13 cellular contexts compared by ENCODE assay signal in genomic region chrX:40964008-40964407, GRCh38.
A peak's percentile ranks its signal among the peaks of the same experiment; 100 is the strongest.
DNase-seq lines count a peak whose midpoint lies in the region; ATAC-seq, FAIRE-seq and TF ChIP-seq lines count a peak whose summit lies in the region.
"Had no signal": no experiment of that assay in that cellular context is flagged by ENCODE, and none has a peak within 500 bp of the region (broad histone marks: within the 10 kb centered on the region; RNA-seq: fewer than 3 reads in every experiment).

No MANE protein-coding gene starts in this region.

- ATAC-seq in K562 (no peak), GM18909 (IDR thresholded peaks at IDR 0.05; ENCODE audit: poor library complexity, unreplicated experiment) (no peak)
- ATAC-seq: A549 had no signal

- no peak overlapping the region; the same call in 1 of the 2 replicates for H3K4me2 ChIP-seq in K562 (ENCODE audit: insufficient read depth, low read length)
- H3K4me2 ChIP-seq: A549 had no signal

- H3K9ac ChIP-seq in K562 (ENCODE audit: insufficient read depth in 1 of 2, low read depth in 2 of 2, low read length in 2 of 2): no peak overlapping the region
- no peak overlapping the region for H3K9ac ChIP-seq in skeletal muscle tissue (ENCODE audit: low read depth in 1 of 3, low read length in 3 of 3)
- H3K9ac ChIP-seq: BLaER1 had no signal

- no peaks in the 10 kb centered on the region for H4K20me1 ChIP-seq in K562 (replicated peaks; ENCODE audit: control insufficient read depth, insufficient read depth, low read length)
- H4K20me1 ChIP-seq: BLaER1 had no signal

- H3K4me1 ChIP-seq in HEK293 (ENCODE audit: control insufficient read depth, insufficient read depth, low read length) (no peaks in the 10 kb centered on the region), K562 (replicated peaks in 1 of 2; ENCODE audit: control insufficient read depth in 2 of 2, insufficient read depth in 2 of 2, low read length in 2 of 2) (peaks cover 0 to 11% of the 10 kb centered on the region in 2 experiments; a peak in 2 of 5 replicates), skeletal muscle tissue (ENCODE audit: control insufficient read depth in 3 of 3, insufficient read depth in 3 of 3, low read length in 3 of 3) (peaks cover 0 to 7% (median 0%) of the 10 kb centered on the region in 3 donors)
- H3K4me1 ChIP-seq: A549 had no signal

- in situ Hi-C loops in K562 (cut with MboI): no loop called here

- DNase-seq in GM12892 (ENCODE audit: insufficient read length) (no peak), K562 (ENCODE audit: extremely low read depth in 1 of 4, low spot score in 3 of 4) (no peak), AG08395 (ENCODE audit: low spot score) (no peak), H54 (ENCODE audit: insufficient read length, low spot score) (no peak)
- DNase-seq: AML-193; CD4-positive, CD25-positive, alpha-beta regulatory T cell; Karpas-422 had no signal

- TF ChIP-seq POLR2A in GM12892 (IDR thresholded peaks at IDR 0.05; ENCODE audit: low read depth, low read length): no peak
- no peak for TF ChIP-seq POLR2A in K562 (conservative IDR thresholded peaks at IDR 0.05)
- TF ChIP-seq POLR2A in H54 (IDR thresholded peaks at IDR 0.05; ENCODE audit: low read depth, low read length): no peak

- H3K79me2 ChIP-seq in K562 (ENCODE audit: control insufficient read depth, insufficient read depth, low read length): no peaks in the 10 kb centered on the region

- no peaks in the 10 kb centered on the region for H3K27me3 ChIP-seq in K562 (ENCODE audit: control insufficient read depth in 2 of 2, insufficient read depth in 2 of 2, low read length in 2 of 2)
- H3K27me3 ChIP-seq in skeletal muscle tissue (ENCODE audit: control insufficient read depth in 3 of 3, insufficient read depth in 3 of 3, low read length in 3 of 3): no peaks in the 10 kb centered on the region

- H3K27ac ChIP-seq in HEK293 (ENCODE audit: extremely low read depth, low read depth, low read length) (no peak overlapping the region), K562 (ENCODE audit: extremely low read depth, low read depth, low read length) (no peak overlapping the region), skeletal muscle tissue (ENCODE audit: low read depth, low read length) (peak overlapping the region; percentile 12)
- H3K27ac ChIP-seq: A549, BLaER1 had no signal

- FAIRE-seq in GM12892 (lab: Jason Lieb, UNC) (peak; percentile 68), K562 (lab: Jason Lieb, UNC) (peak; percentile 37), H54 (lab: Jason Lieb, UNC) (no peak)
- FAIRE-seq: A549, GM18507 had no signal

- TF ChIP-seq EP300 in K562 (IDR thresholded peaks at IDR 0.05; ENCODE audit: low read length): no peak

- intact Hi-C loops in K562 (cut with micrococcal nuclease): no loop called here

- H3K36me3 ChIP-seq in HEK293 (ENCODE audit: control insufficient read depth in 2 of 2, insufficient read depth in 1 of 2, low read length in 2 of 2): no peaks in the 10 kb centered on the region
- H3K36me3 ChIP-seq in K562 (ENCODE audit: control insufficient read depth, insufficient read depth, low read length): no peaks in the 10 kb centered on the region
- H3K36me3 ChIP-seq in skeletal muscle tissue (ENCODE audit: control insufficient read depth in 3 of 3, insufficient read depth in 3 of 3, low read length in 3 of 3): no peaks in the 10 kb centered on the region
- H3K36me3 ChIP-seq: BLaER1 had no signal

- H2AFZ ChIP-seq in K562 (ENCODE audit: low read depth, low read length): peak overlapping the region; percentile 87

- no peaks in the 10 kb centered on the region for H3K9me1 ChIP-seq in K562 (ENCODE audit: control insufficient read depth, insufficient read depth, low read length)

- no CpG with 5 or more reads among the region's 1 CpG for WGBS in K562 (ENCODE audit: insufficient coverage, low coverage, missing lambda C conversion rate)

- TF ChIP-seq CTCF in HEK293 (tag by site-specific recombination; IDR thresholded peaks at IDR 0.05) (no peak), K562 (IDR thresholded peaks at IDR 0.05 in 2 of 3, conservative IDR thresholded peaks at IDR 0.05 in 1 of 3; ENCODE audit: insufficient read depth in 2 of 3, low read depth in 1 of 3, low read length in 3 of 3) (no peak)

- H3K4me3 ChIP-seq in HEK293 (ENCODE audit: low read depth, low read length) (no peak overlapping the region), K562 (no peak overlapping the region), skeletal muscle tissue (ENCODE audit: low read length in 3 of 3) (no peak overlapping the region)
- H3K4me3 ChIP-seq: A549, BLaER1 had no signal

- POLR2A ChIA-PET in HEK293 (lab: Yijun Ruan, JAX): no interaction called here
- POLR2A ChIA-PET in K562 (lab: Yijun Ruan, JAX): interaction anchor here (0.6 kb wide), 1 partner anchor 120 kb away, joined by 3 read pairs; no protein-coding TSS in a partner anchor

- BruUV-seq in K562 (replicated peaks; lab: Mats Ljungman, UMichigan): no TSS peak

- CTCF ChIA-PET in HEK293 (lab: Yijun Ruan, JAX): interaction anchor here (1.1 kb wide), 1 partner anchor 20 kb away, joined by 3 read pairs; no protein-coding TSS in a partner anchor
- CTCF ChIA-PET in K562 (lab: Yijun Ruan, JAX; ENCODE audit: low intra/inter-chr PET ratio): no interaction called here

- no peak for TF ChIP-seq RAD21 in K562 (CRISPR knock-in tag; conservative IDR thresholded peaks at IDR 0.05 in 1 of 2, IDR thresholded peaks at IDR 0.05 in 1 of 2)

- no peaks in the 10 kb centered on the region for H3K9me3 ChIP-seq in HEK293 (ENCODE audit: control insufficient read depth, insufficient read depth, low read depth, low read length)
- no peaks in the 10 kb centered on the region for H3K9me3 ChIP-seq in K562 (replicated peaks; ENCODE audit: control insufficient read depth, insufficient read depth, low read depth, low read length)
- no peaks in the 10 kb centered on the region for H3K9me3 ChIP-seq in skeletal muscle tissue (ENCODE audit: control insufficient read depth in 3 of 3, low read length in 3 of 3)
- H3K9me3 ChIP-seq: A549 had no signal

TF ChIP-seq in HEK293, 187 proteins besides CTCF, POLR2A, EP300 and RAD21:
- TF ChIP-seq YY1 (tag by site-specific recombination; IDR thresholded peaks at IDR 0.05) (no peak), SETDB1 (IDR thresholded peaks at IDR 0.05; ENCODE audit: insufficient read length, low read length) (peak; percentile 70)

TF ChIP-seq in K562, 482 proteins besides CTCF, POLR2A, EP300 and RAD21:
- TF ChIP-seq PBX2 (CRISPR knock-in tag; IDR thresholded peaks at IDR 0.05; ENCODE audit: low read depth) (no peak), PBX2 (tag; conservative IDR thresholded peaks at IDR 0.05; ENCODE audit: low read depth) (no peak), FOXA3 (CRISPR knock-in tag; conservative IDR thresholded peaks at IDR 0.05 in 1 of 2, IDR thresholded peaks at IDR 0.05 in 1 of 2) (no peak)
